10 cellular contexts compared by ENCODE assay signal in the genomic region with DNA sequence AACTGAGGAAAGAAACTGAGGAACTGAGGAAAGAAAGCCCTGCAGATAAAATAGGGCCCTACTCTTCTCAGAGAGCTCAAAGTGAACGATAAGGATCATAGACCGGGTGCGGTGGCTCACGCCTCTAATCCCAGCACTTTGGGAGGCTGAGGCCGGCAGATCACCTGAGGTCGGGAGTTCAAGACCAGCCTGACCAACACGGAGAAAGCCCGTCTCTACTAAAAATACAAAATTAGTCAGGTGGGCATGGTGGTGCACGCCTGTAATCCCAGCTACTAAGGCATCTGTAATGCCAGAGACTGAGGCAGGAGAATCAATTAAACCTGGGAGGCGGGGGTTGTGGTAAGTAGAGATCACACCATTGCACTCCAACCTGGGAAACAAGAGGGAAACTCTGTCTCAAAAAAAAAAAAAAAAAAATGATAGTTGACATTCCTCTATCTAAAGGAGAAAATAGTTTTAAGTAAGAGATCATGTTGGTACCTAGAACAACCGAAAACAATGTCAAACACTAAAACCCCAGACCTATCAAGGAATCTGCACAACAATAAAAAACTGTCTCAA. TPM values are rescaled to one million over a fixed set of nuclear protein-coding genes. Genes with fewer than 3 reads are reported as not detected.
DNase-seq lines count a peak whose midpoint lies in the region; ATAC-seq and TF ChIP-seq lines count a peak whose summit lies in the region.
"Had no signal": no experiment of that assay in that cellular context is flagged by ENCODE, and none has a peak within 500 bp of the region (broad histone marks: within the 10 kb centered on the region; RNA-seq: fewer than 3 reads in every experiment).

No MANE protein-coding gene starts in this region.

- H3K4me3 ChIP-seq in CD8-positive, alpha-beta memory T cell (ENCODE audit: low read length), result peak overlapping the region; percentile 75
- H3K4me3 ChIP-seq in HUES64 (ENCODE audit: low read length) (peak overlapping the region; percentile 98), aorta (ENCODE audit: low read length in 2 of 2) (no peak overlapping the region)

- 80% methylated on average over 11 of the region's 11 CpGs for WGBS in HUES64
- WGBS in aorta, 2 donors, result 75 to 79% methylated on average over 11 of the region's 11 CpGs

- no peaks in the 10 kb centered on the region for H3K27me3 ChIP-seq in CD8-positive, alpha-beta memory T cell (ENCODE audit: insufficient read depth, low read length, poor library complexity, severe bottlenecking)
- H3K27me3 ChIP-seq in HUES64 (ENCODE audit: insufficient read depth, low read length), result no peaks in the 10 kb centered on the region
- no peaks in the 10 kb centered on the region for H3K27me3 ChIP-seq in aorta (ENCODE audit: control insufficient read depth in 1 of 2, insufficient read depth in 2 of 2, low read length in 1 of 2)

- no peak for DNase-seq in CD8-positive, alpha-beta memory T cell
- DNase-seq in naive B cell (no peak), aorta (no peak)
- DNase-seq: DMS153, NCI-H446 had no signal

- peak overlapping the region; percentile 85 to 100 (median 94) for H3K4me3 Mint-ChIP-seq in CD8-positive, alpha-beta memory T cell
- H3K4me3 Mint-ChIP-seq in brain (peak overlapping the region; percentile 93 to 99 (median 96)), naive B cell (peak overlapping the region; percentile 89 to 100 (median 98))

- H3K9me3 Mint-ChIP-seq in CD8-positive, alpha-beta memory T cell, result no peaks in the 10 kb centered on the region
- H3K9me3 Mint-ChIP-seq in brain (no peaks in the 10 kb centered on the region), naive B cell (no peaks in the 10 kb centered on the region)

- H3K27ac ChIP-seq in CD8-positive, alpha-beta memory T cell (ENCODE audit: low read depth, low read length), result peak overlapping the region; percentile 88
- H3K27ac ChIP-seq in HUES64 (ENCODE audit: low read depth, low read length), result no peak overlapping the region; the same call in 1 of the 2 replicates
- H3K27ac ChIP-seq in aorta (ENCODE audit: low read depth in 1 of 2, low read length in 2 of 2), result no peak overlapping the region

- TF ChIP-seq CTCF in brain (conservative IDR thresholded peaks at IDR 0.05), result no peak

- H3K36me3 ChIP-seq in CD8-positive, alpha-beta memory T cell (ENCODE audit: insufficient read depth, low read length), result peaks cover 3% of the 10 kb centered on the region
- H3K36me3 ChIP-seq in HUES64 (ENCODE audit: insufficient read depth, low read length) (peaks cover 3% of the 10 kb centered on the region), aorta (ENCODE audit: control insufficient read depth in 1 of 2, insufficient read depth in 2 of 2, low read length in 1 of 2) (no peaks in the 10 kb centered on the region)

- intact Hi-C loops in aorta (cut with DNase I), result loop anchor here (5.0 to 10.0 kb wide), 2 partner anchors 176 to 538 kb away; a partner anchor contains a TSS

- CTCF ChIA-PET in CD8-positive, alpha-beta memory T cell (lab: Charles Lee), result interaction anchor here (0.7 to 5.2 kb wide), 12 partner anchors 9 to 720 kb away, joined by 3 to 83 read pairs (median 4); no protein-coding TSS in a partner anchor

- H3K27me3 Mint-ChIP-seq in CD8-positive, alpha-beta memory T cell, result peaks cover 0 to 5% of the 10 kb centered on the region in 2 donors
- peaks cover 6% of the 10 kb centered on the region for H3K27me3 Mint-ChIP-seq in brain
- H3K27me3 Mint-ChIP-seq in naive B cell, result no peaks in the 10 kb centered on the region

- H3K36me3 Mint-ChIP-seq in CD8-positive, alpha-beta memory T cell, result peaks cover 0 to 21% (median 4%) of the 10 kb centered on the region in 3 donors
- H3K36me3 Mint-ChIP-seq in brain (peaks cover 3% of the 10 kb centered on the region), naive B cell (no peaks in the 10 kb centered on the region)

- no peaks in the 10 kb centered on the region for H3K9me3 ChIP-seq in CD8-positive, alpha-beta memory T cell (ENCODE audit: low read length)
- H3K9me3 ChIP-seq in HUES64 (ENCODE audit: insufficient read depth, low read depth, low read length), result no peaks in the 10 kb centered on the region
- no peaks in the 10 kb centered on the region for H3K9me3 ChIP-seq in aorta (ENCODE audit: control insufficient read depth, low read length)

- H3K4me1 Mint-ChIP-seq in CD8-positive, alpha-beta memory T cell, result peaks cover 30 to 44% (median 43%) of the 10 kb centered on the region in 3 donors
- H3K4me1 Mint-ChIP-seq in brain (peaks cover 34% of the 10 kb centered on the region), naive B cell (peaks cover 14 to 40% (median 28%) of the 10 kb centered on the region in 3 donors)

- ATAC-seq in naive B cell (ENCODE audit: low read depth in 2 of 2) (no peak), HG03460 (IDR thresholded peaks at IDR 0.05; ENCODE audit: unreplicated experiment) (no peak), HG03521 (IDR thresholded peaks at IDR 0.05; ENCODE audit: unreplicated experiment) (no peak), HG02884 (IDR thresholded peaks at IDR 0.05; ENCODE audit: unreplicated experiment) (no peak), aorta (ENCODE audit: low FRiP score) (no peak)

- H3K27ac Mint-ChIP-seq in CD8-positive, alpha-beta memory T cell, result peak overlapping the region; percentile 75 to 97 (median 90)
- H3K27ac Mint-ChIP-seq in brain (peak overlapping the region in 4 of 5 experiments; percentile 30 to 95 (median 55)), naive B cell (peak overlapping the region in 4 of 6 donors; percentile 87 to 95 (median 92))

- H3K9ac ChIP-seq in HUES64 (ENCODE audit: low read depth, low read length), result no peak overlapping the region

- H3K4me1 ChIP-seq in CD8-positive, alpha-beta memory T cell (ENCODE audit: insufficient read depth, low read length), result peaks cover 26% of the 10 kb centered on the region
- H3K4me1 ChIP-seq in HUES64 (ENCODE audit: insufficient read depth, low read length), result peaks cover 17% of the 10 kb centered on the region
- H3K4me1 ChIP-seq in aorta (ENCODE audit: control insufficient read depth in 1 of 2, insufficient read depth in 2 of 2, low read length in 2 of 2), result no peaks in the 10 kb centered on the region

- POLR2A ChIA-PET in CD8-positive, alpha-beta memory T cell (lab: Charles Lee), result interaction anchor here (0.7 to 1.5 kb wide), 6 partner anchors 12 to 359 kb away, joined by 3 to 6 read pairs (median 4); no protein-coding TSS in a partner anchor

RNA-seq across cellular contexts. Expression of a gene that starts 2.5 kb away (rescaled TPM):
- 10 to 100 TPM; 66.3 to 67.5 TPM for total RNA-seq in CD8-positive, alpha-beta memory T cell
- polyA plus RNA-seq in CD8-positive, alpha-beta memory T cell, result 115 TPM
- 45.8 TPM for polyA plus RNA-seq in HUES64 (2013, experiment 1 of 2)
- polyA plus RNA-seq in HUES64 (2013, experiment 2 of 2), result 51.1 TPM
- polyA plus RNA-seq in brain (ENCODE audit: insufficient read depth, low read depth, low replicate concordance) (189 TPM), naive B cell (ENCODE audit: low read depth in 6 of 6) (100 to 1,000 TPM in 5 of 6 donors, 10 to 100 TPM in 1; 99.0 to 151 (median 120) TPM), aorta (10 to 100 TPM; 51.2 to 51.8 TPM)
- total RNA-seq in aorta, result 10 to 100 TPM; 68.5 to 69.2 TPM

Comparison
In these comparisons a context has a peak if more than half of its experiments do, and no peak if none do; other contexts are left out.
1. H3K4me3 ChIP-seq: peak in CD8-positive, alpha-beta memory T cell (single experiment) and HUES64 (single experiment); none in aorta (0 of 2).
2. Peak in every context shown above with its lines, with median percentiles within 50 percentile points of each other: H3K27ac Mint-ChIP-seq and H3K4me3 Mint-ChIP-seq.